ENCODE assay signal across 2 cellular contexts in genomic region chr13:113464476-113464875, GRCh38.
TF ChIP-seq lines count a peak whose summit lies in the region.

No MANE protein-coding gene starts in this region.

TF ChIP-seq in HepG2, 621 proteins besides CTCF, POLR2A, EP300 and RAD21 (continued from another document):
- TF ChIP-seq ZBTB10 (CRISPR knock-in tag; IDR thresholded peaks at IDR 0.05; ENCODE audit: borderline replicate concordance) (no peak), ZNF589 (CRISPR knock-in tag; conservative IDR thresholded peaks at IDR 0.05) (no peak), YY1 (IDR thresholded peaks at IDR 0.05; ENCODE audit: insufficient read depth, insufficient replicate concordance, low read depth, low read length) (no peak), AGO2 (optimal IDR thresholded peaks at IDR 0.05; ENCODE audit: low read depth, low read length) (peak; percentile 31), ZNF407 (CRISPR knock-in tag; IDR thresholded peaks at IDR 0.05; ENCODE audit: not compliant biosample characterization) (no peak), ZFP62 (CRISPR knock-in tag; IDR thresholded peaks at IDR 0.05) (no peak), PLRG1 (conservative IDR thresholded peaks at IDR 0.05) (no peak)

TF ChIP-seq in GM12891, 5 proteins besides CTCF, POLR2A, EP300 and RAD21 (continued from another document):
- TF ChIP-seq POU2F2 (IDR thresholded peaks at IDR 0.05; ENCODE audit: low read depth, low read length) (no peak), TAF1 (IDR thresholded peaks at IDR 0.05; ENCODE audit: low read depth, low read length) (no peak), SPI1 (IDR thresholded peaks at IDR 0.05; ENCODE audit: low read depth, low read length) (no peak)
